Comparison of ENCODE assay signal across 8 cellular contexts in the genomic region with DNA sequence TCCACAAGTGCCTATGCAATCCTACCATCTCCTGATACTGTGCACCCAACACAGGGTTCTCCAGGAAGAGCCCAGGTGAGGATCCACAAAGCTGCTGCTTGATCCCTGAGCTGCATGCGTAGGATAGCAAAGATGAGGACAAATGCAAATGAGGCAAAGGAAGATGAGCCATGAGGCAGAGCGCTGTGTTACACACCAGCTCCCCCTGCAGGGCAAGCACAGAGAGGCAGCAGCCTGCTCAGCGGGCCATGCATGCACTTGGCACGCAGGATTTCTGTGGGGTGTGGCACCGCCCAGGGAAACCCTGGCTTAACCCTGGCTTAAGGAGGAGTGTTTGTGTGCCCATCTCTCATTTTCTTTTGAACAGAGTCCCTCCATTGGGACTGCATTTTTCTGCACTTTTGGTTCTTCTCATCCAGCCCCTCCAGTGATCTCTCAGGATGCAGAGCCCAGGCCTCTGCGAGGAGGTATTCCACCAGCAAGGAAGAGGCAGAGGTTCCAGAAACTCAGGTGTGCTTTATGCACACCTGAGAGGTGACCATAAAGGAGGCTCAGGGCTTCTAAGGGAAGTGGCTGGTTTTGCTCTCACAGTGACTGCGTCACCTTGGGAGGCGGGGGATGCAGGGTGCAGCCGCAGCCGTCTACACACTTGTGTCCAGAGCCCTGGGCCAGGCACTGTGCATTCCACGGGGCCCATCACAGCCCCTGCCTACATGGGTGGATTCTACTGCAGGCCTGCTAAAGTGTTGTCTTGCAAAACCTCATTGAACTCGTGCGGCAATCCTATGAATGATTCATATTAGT.
DNase-seq lines count a peak whose midpoint lies in the region; ATAC-seq and TF ChIP-seq lines count a peak whose summit lies in the region.

No MANE protein-coding gene starts in this region.

- H3K9me3 ChIP-seq in neuronal stem cell (replicated peaks in 1 of 2; ENCODE audit: control insufficient read depth in 2 of 2, insufficient read depth in 1 of 2, low read depth in 1 of 2, low read length in 2 of 2) = no peaks in the 10 kb centered on the region

- DNase-seq in CD1c-positive myeloid dendritic cell (ENCODE audit: extremely low spot score) = peak; percentile 35
- peak; percentile 56 for DNase-seq in H4 (ENCODE audit: low spot score)
- DNase-seq in NCI-H748 (lab: John Stamatoyannopoulos, UW; ENCODE audit: unreplicated experiment) = peak; percentile 81
- peak; percentile 22 for DNase-seq in activated T-cell treated with anti-CD3 and anti-CD28 coated beads for 24 hours (ENCODE audit: low read depth)
- peak; percentile 42 for DNase-seq in fibroblast of villous mesenchyme (ENCODE audit: low read depth)
- peak; percentile 8 for DNase-seq in neuronal stem cell (ENCODE audit: low spot score)
- no peak for DNase-seq in OCI-M2 (lab: John Stamatoyannopoulos, UW; ENCODE audit: unreplicated experiment)

- no peak overlapping the region for H3K14ac ChIP-seq in neuronal stem cell (ENCODE audit: low read length)

- no peak overlapping the region for H3K4me2 ChIP-seq in neuronal stem cell (ENCODE audit: insufficient read depth, low read length, poor library complexity, severe bottlenecking)

- H2BK5ac ChIP-seq in neuronal stem cell (ENCODE audit: low read length) = no peak overlapping the region

- no peak overlapping the region for H2AFZ ChIP-seq in neuronal stem cell (ENCODE audit: low read length)

- TF ChIP-seq CTCF in fibroblast of villous mesenchyme (IDR thresholded peaks at IDR 0.05; ENCODE audit: insufficient read depth, low read depth, low read length) = peak; percentile 65

- H3K36me3 ChIP-seq in neuronal stem cell (replicated peaks in 1 of 2; ENCODE audit: control insufficient read depth in 2 of 2, insufficient read depth in 2 of 2, low read length in 2 of 2) = no peaks in the 10 kb centered on the region

- H3K27ac ChIP-seq in neuronal stem cell (replicated peaks; ENCODE audit: low read length) = no peak overlapping the region

- H2AK5ac ChIP-seq in neuronal stem cell (ENCODE audit: low read depth, low read length) = no peak overlapping the region

- WGBS in neuronal stem cell (ENCODE audit: extremely low coverage in 2 of 2, insufficient read length in 2 of 2, insufficient replicate concordance in 1 of 2), 2 donors = no CpG with 5 or more reads among the region's 13 CpGs

- H3K4ac ChIP-seq in neuronal stem cell (ENCODE audit: low read length) = no peak overlapping the region

- no peak overlapping the region for H2BK15ac ChIP-seq in neuronal stem cell (ENCODE audit: low read length)

- H4K91ac ChIP-seq in neuronal stem cell (ENCODE audit: low read depth, low read length, poor library complexity) = no peak overlapping the region

- ATAC-seq in HG03108 (IDR thresholded peaks at IDR 0.05; ENCODE audit: unreplicated experiment) = no peak

- H2BK12ac ChIP-seq in neuronal stem cell (ENCODE audit: low read length) = no peak overlapping the region

- no peak overlapping the region for H3K4me3 ChIP-seq in fibroblast of villous mesenchyme (ENCODE audit: low read depth, low read length)
- H3K4me3 ChIP-seq in neuronal stem cell (ENCODE audit: low read length in 2 of 2) = no peak overlapping the region

- H3K23ac ChIP-seq in neuronal stem cell (ENCODE audit: low read depth, low read length, poor library complexity) = no peak overlapping the region

- H3K4me1 ChIP-seq in neuronal stem cell (ENCODE audit: control insufficient read depth in 2 of 2, insufficient read depth in 1 of 2, low read depth in 1 of 2, low read length in 2 of 2) = no peaks in the 10 kb centered on the region

- H2BK120ac ChIP-seq in neuronal stem cell (ENCODE audit: low read depth, low read length) = no peak overlapping the region

- H3K9ac ChIP-seq in neuronal stem cell (ENCODE audit: low read depth, low read length, poor library complexity) = no peak overlapping the region

- H3K79me1 ChIP-seq in neuronal stem cell (ENCODE audit: low read depth, low read length) = no peaks in the 10 kb centered on the region

- no peak overlapping the region for H3K18ac ChIP-seq in neuronal stem cell (ENCODE audit: low read length)

- H3K27me3 ChIP-seq in neuronal stem cell (ENCODE audit: control insufficient read depth in 3 of 3, insufficient read depth in 3 of 3, low read depth in 1 of 3, low read length in 3 of 3) = no peaks in the 10 kb centered on the region

- no peak overlapping the region for H4K8ac ChIP-seq in neuronal stem cell (ENCODE audit: low read depth, low read length)
